Comparison of ENCODE assay signal across 1 cellular context in genomic region chr2:219512524-219513216, GRCh38.
TF ChIP-seq lines count a peak whose summit lies in the region.

No MANE protein-coding gene starts in this region.

TF ChIP-seq in HepG2, 621 proteins besides CTCF, POLR2A, EP300 and RAD21 (continued from another document and continues in another):
- no peak for TF ChIP-seq KIAA2018 (CRISPR knock-in tag; IDR thresholded peaks at IDR 0.05; ENCODE audit: borderline replicate concordance)
- TF ChIP-seq PLSCR1 (CRISPR knock-in tag; IDR thresholded peaks at IDR 0.05; ENCODE audit: borderline replicate concordance) = no peak
- TF ChIP-seq CCAR2 (optimal IDR thresholded peaks at IDR 0.05; ENCODE audit: low read depth, low read length) = no peak
- no peak for TF ChIP-seq TAF15 (IDR thresholded peaks at IDR 0.05; ENCODE audit: low read depth, low read length, poor library complexity, severe bottlenecking)
- peak; percentile 70 for TF ChIP-seq ZNF687 (CRISPR knock-in tag; IDR thresholded peaks at IDR 0.05)
- TF ChIP-seq ZHX1 (CRISPR knock-in tag; IDR thresholded peaks at IDR 0.05; ENCODE audit: low read depth) = no peak
- TF ChIP-seq ELF1 (CRISPR knock-in tag; IDR thresholded peaks at IDR 0.05) = no peak
- no peak for TF ChIP-seq ZNF512 (CRISPR knock-in tag; IDR thresholded peaks at IDR 0.05)
- TF ChIP-seq ZNF724P (CRISPR knock-in tag; IDR thresholded peaks at IDR 0.05; ENCODE audit: borderline replicate concordance) = no peak
- no peak for TF ChIP-seq BRD4 (CRISPR knock-in tag; IDR thresholded peaks at IDR 0.05)
- no peak for TF ChIP-seq TMF1 (CRISPR knock-in tag; IDR thresholded peaks at IDR 0.05; ENCODE audit: low read depth)
- no peak for TF ChIP-seq KAT8 (CRISPR knock-in tag; IDR thresholded peaks at IDR 0.05)
- no peak for TF ChIP-seq ZSCAN5A (CRISPR knock-in tag; IDR thresholded peaks at IDR 0.05; ENCODE audit: borderline replicate concordance)
- no peak for TF ChIP-seq ZNF639 (CRISPR knock-in tag; conservative IDR thresholded peaks at IDR 0.05)
- peak; percentile 27; the same call in 1 of the 2 replicates for TF ChIP-seq ZNF609 (CRISPR knock-in tag; IDR thresholded peaks at IDR 0.05; ENCODE audit: borderline replicate concordance)
- TF ChIP-seq YEATS2 (CRISPR knock-in tag; IDR thresholded peaks at IDR 0.05; ENCODE audit: borderline replicate concordance) = no peak
- no peak for TF ChIP-seq ZMYM2 (CRISPR knock-in tag; IDR thresholded peaks at IDR 0.05)
- 0 out of 2 replicates have a peak, but pooled peaks have one; percentile 62 for TF ChIP-seq ZNF205 (CRISPR knock-in tag; IDR thresholded peaks at IDR 0.05)
- TF ChIP-seq HMG20A (CRISPR knock-in tag; IDR thresholded peaks at IDR 0.05; ENCODE audit: borderline replicate concordance) = no peak
- TF ChIP-seq ZNF501 (CRISPR knock-in tag; IDR thresholded peaks at IDR 0.05) = no peak
- peak in 1 of 2 experiments; percentile 35; a peak in 1 of 4 replicates for TF ChIP-seq KLF16 (CRISPR knock-in tag; IDR thresholded peaks at IDR 0.05)
